ENCODE assay signal across 8 cellular contexts in the genomic region with DNA sequence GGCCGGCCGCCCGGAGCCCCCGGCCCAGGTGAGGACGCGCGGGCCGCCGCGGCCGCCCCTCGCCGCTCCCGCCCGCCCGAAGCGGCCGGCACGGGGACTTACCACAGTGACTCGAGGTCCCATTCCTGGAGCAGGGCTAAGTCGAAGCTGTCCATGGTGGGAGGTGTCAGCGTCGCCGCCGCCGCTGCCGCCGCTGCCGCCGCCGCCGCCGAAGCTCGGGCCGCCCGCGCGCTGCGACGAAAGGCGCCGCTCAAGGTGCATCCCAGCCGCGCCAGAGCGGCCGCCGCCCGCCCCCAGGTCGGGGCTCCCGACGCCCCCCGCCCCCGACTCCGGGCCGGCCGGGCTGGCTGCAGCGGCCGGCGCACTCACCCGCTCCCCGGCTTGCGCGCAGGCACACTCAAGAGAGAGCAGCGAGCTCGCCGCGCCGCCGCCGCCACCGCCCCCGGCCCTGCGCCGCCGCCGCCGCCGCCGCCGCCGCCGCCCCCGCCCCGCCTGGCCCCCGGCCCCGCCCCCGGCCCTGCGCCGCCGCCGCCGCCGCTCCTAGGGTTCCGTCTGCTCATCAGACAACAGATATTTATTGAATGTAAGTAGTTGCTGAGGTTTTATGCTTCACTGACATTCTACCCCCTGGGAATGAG. TPM values are rescaled to one million over a fixed set of nuclear protein-coding genes. Genes with fewer than 3 reads are reported as not detected.
A peak's percentile ranks its signal among the peaks of the same experiment; 100 is the strongest.
DNase-seq lines count a peak whose midpoint lies in the region; ATAC-seq, FAIRE-seq and TF ChIP-seq lines count a peak whose summit lies in the region.
"Not testable (repeated sequence)": the region's sequence is repeated elsewhere in the genome, so short reads cannot be mapped to it uniquely, and the experiment has no call there.

No MANE protein-coding gene starts in this region.

- DNase-seq in DND-41 (peak; percentile 38), HK-2 (ENCODE audit: unreplicated experiment) (peak; percentile 15), endothelial cell (ENCODE audit: low spot score) (peak; percentile 5), progenitor cell of endocrine pancreas (ENCODE audit: low spot score, unreplicated experiment) (peak; percentile 11), stomach (peak; percentile 25)
- peak; percentile 20 for DNase-seq in activated CD4-positive, alpha-beta T cell treated with anti-CD3 and anti-CD28 coated beads for 48 hours
- DNase-seq in activated naive CD4-positive, alpha-beta T cell treated with anti-CD3 and anti-CD28 coated beads for 36 hours: peak; percentile 22
- not testable (repeated sequence) for DNase-seq in HepG2 (ENCODE audit: low spot score)

- not testable (repeated sequence) for H3K36me3 ChIP-seq in DND-41 (ENCODE audit: insufficient read depth, low read length); HepG2 (replicated peaks in 1 of 2; ENCODE audit: control insufficient read depth in 1 of 2, insufficient read depth in 2 of 2, low read length in 2 of 2); stomach

- H3K9me3 ChIP-seq in DND-41 (ENCODE audit: insufficient read depth, low read length, severe bottlenecking); HepG2 (ENCODE audit: low read length); stomach: not testable (repeated sequence)

- H3K27ac ChIP-seq in DND-41 (ENCODE audit: low read length); HepG2 (ENCODE audit: extremely low read length, insufficient read depth, low read length); stomach: not testable (repeated sequence)

- not testable (repeated sequence) for TF ChIP-seq POLR2A in HepG2 (IDR thresholded peaks at IDR 0.05; ENCODE audit: insufficient read depth in 1 of 2, low read depth in 2 of 2, low read length in 2 of 2); stomach (IDR thresholded peaks at IDR 0.05)

- TF ChIP-seq CTCF in DND-41 (IDR thresholded peaks at IDR 0.05; ENCODE audit: borderline replicate concordance, extremely low read depth, low read length, poor library complexity, severe bottlenecking); endothelial cell (IDR thresholded peaks at IDR 0.05; ENCODE audit: unreplicated experiment); HepG2 (CRISPR knock-in tag; IDR thresholded peaks at IDR 0.05); progenitor cell of endocrine pancreas (IDR thresholded peaks at IDR 0.05; ENCODE audit: unreplicated experiment); stomach (IDR thresholded peaks at IDR 0.05): not testable (repeated sequence)

- H3K4me1 Mint-ChIP-seq in activated naive CD4-positive, alpha-beta T cell treated with anti-CD3 and anti-CD28 coated beads for 36 hours (ENCODE audit: low read depth); endothelial cell (ENCODE audit: unreplicated experiment); progenitor cell of endocrine pancreas (ENCODE audit: low read depth): not testable (repeated sequence)

- not testable (repeated sequence) for H3K27me3 Mint-ChIP-seq in activated naive CD4-positive, alpha-beta T cell treated with anti-CD3 and anti-CD28 coated beads for 36 hours (ENCODE audit: low read depth); endothelial cell (ENCODE audit: unreplicated experiment); progenitor cell of endocrine pancreas

- not testable (repeated sequence) for H3K4me1 ChIP-seq in DND-41 (ENCODE audit: insufficient read depth, low read length); HepG2 (ENCODE audit: insufficient read depth, low read length); stomach

- not testable (repeated sequence) for H3K9me3 Mint-ChIP-seq in activated naive CD4-positive, alpha-beta T cell treated with anti-CD3 and anti-CD28 coated beads for 36 hours; endothelial cell (ENCODE audit: unreplicated experiment); progenitor cell of endocrine pancreas (ENCODE audit: low read depth)

- H2AFZ ChIP-seq in DND-41 (ENCODE audit: low read depth, low read length); HepG2 (ENCODE audit: low read length): not testable (repeated sequence)

- in situ Hi-C loops in HepG2 (cut with HindIII; ENCODE audit: extremely low pct_ligation_motif_present, low pct_unique_long_range_greater_than_20kb): not testable (repeated sequence)

- not testable (repeated sequence) for H3K36me3 Mint-ChIP-seq in activated naive CD4-positive, alpha-beta T cell treated with anti-CD3 and anti-CD28 coated beads for 36 hours (ENCODE audit: low read depth); endothelial cell (ENCODE audit: low read depth, unreplicated experiment); progenitor cell of endocrine pancreas (ENCODE audit: insufficient read depth)

- intact Hi-C loops in activated naive CD4-positive, alpha-beta T cell treated with anti-CD3 and anti-CD28 coated beads for 36 hours (cut with micrococcal nuclease); HepG2 (cut with micrococcal nuclease; ENCODE audit: unreplicated experiment); stomach (cut with DNase I; ENCODE audit: low total_unique reads): not testable (repeated sequence)

- CTCF ChIA-PET in activated naive CD4-positive, alpha-beta T cell treated with anti-CD3 and anti-CD28 coated beads for 36 hours (lab: Charles Lee); HepG2 (lab: Yijun Ruan, JAX; ENCODE audit: low intra/inter-chr PET ratio, low total read pairs): not testable (repeated sequence)

- not testable (repeated sequence) for H3K27me3 ChIP-seq in DND-41 (ENCODE audit: insufficient read depth, low read length, poor library complexity); HepG2 (ENCODE audit: control insufficient read depth in 1 of 2, insufficient read depth in 2 of 2, low read length in 2 of 2); stomach

- POLR2A ChIA-PET in HepG2 (lab: Yijun Ruan, JAX): not testable (repeated sequence)

- not testable (repeated sequence) for TF ChIP-seq EP300 in HepG2 (IDR thresholded peaks at IDR 0.05; ENCODE audit: low read depth in 2 of 2, low read length in 2 of 2); HepG2 (CRISPR knock-in tag; IDR thresholded peaks at IDR 0.05; ENCODE audit: borderline replicate concordance); stomach (IDR thresholded peaks at IDR 0.05)

- TF ChIP-seq RAD21 in HepG2 (CRISPR knock-in tag; IDR thresholded peaks at IDR 0.05): not testable (repeated sequence)

- not testable (repeated sequence) for H3K27ac Mint-ChIP-seq in activated naive CD4-positive, alpha-beta T cell treated with anti-CD3 and anti-CD28 coated beads for 36 hours; endothelial cell (ENCODE audit: unreplicated experiment); progenitor cell of endocrine pancreas

- 3% methylated on average over 7 of the region's 94 CpGs for WGBS in HepG2 (ENCODE audit: low lambda C conversion rate)
- 0 to 1% (median 0%) methylated on average over 1 to 47 of the region's 94 CpGs; no CpG with 5 or more reads in 2 of the 5 donors for WGBS in stomach, 5 donors

- ATAC-seq in DND-41 (ENCODE audit: insufficient read depth, low read depth) (peak; percentile 84), HepG2 (peak; percentile 86)

- FAIRE-seq in HepG2 (lab: Jason Lieb, UNC): not testable (repeated sequence)

- H4K20me1 ChIP-seq in DND-41 (ENCODE audit: insufficient read depth, low read length); HepG2 (ENCODE audit: insufficient read depth, low read length): not testable (repeated sequence)

- H3K4me3 Mint-ChIP-seq in activated naive CD4-positive, alpha-beta T cell treated with anti-CD3 and anti-CD28 coated beads for 36 hours; endothelial cell (ENCODE audit: unreplicated experiment): not testable (repeated sequence)
- peak overlapping the region; percentile 49 for H3K4me3 Mint-ChIP-seq in progenitor cell of endocrine pancreas (ENCODE audit: low read depth)

- H3K4me2 ChIP-seq in DND-41 (ENCODE audit: insufficient read depth, low read length); HepG2 (ENCODE audit: low read depth, low read length): not testable (repeated sequence)

- H3K9ac ChIP-seq in DND-41 (ENCODE audit: low read depth, low read length); HepG2 (ENCODE audit: insufficient read depth, low read depth, low read length): not testable (repeated sequence)

- BruUV-seq in HepG2 (replicated peaks; lab: Mats Ljungman, UMichigan): not testable (repeated sequence)

- H3K79me2 ChIP-seq in DND-41 (ENCODE audit: insufficient read depth, low read length); HepG2 (ENCODE audit: insufficient read depth, low read length): not testable (repeated sequence)

- not testable (repeated sequence) for H3K4me3 ChIP-seq in DND-41 (ENCODE audit: low read depth in 1 of 2, low read length in 2 of 2); HepG2 (replicated peaks in 1 of 3; ENCODE audit: insufficient read depth in 1 of 3, low read depth in 2 of 3, low read length in 3 of 3)
- H3K4me3 ChIP-seq in stomach: peak overlapping the region in 3 of 4 donors; percentile 11 to 24 (median 21)

RNA-seq across cellular contexts. Expression of a gene that starts 33.7 kb away (rescaled TPM):
- total RNA-seq in activated naive CD4-positive, alpha-beta T cell treated with anti-CD3 and anti-CD28 coated beads for 36 hours: 10 to 100 TPM; 10.4 to 11.4 TPM
- total RNA-seq in endothelial cell (ENCODE audit: unreplicated experiment) (26.3 TPM), HepG2 (2016; rRNA removed; fragmentation: Illumina TruSeq; extraction: Trizol) (28.4 and 33.2 TPM in 2 replicates), progenitor cell of endocrine pancreas (28.6 and 48.2 TPM in 2 replicates), stomach (100 to 1,000 TPM in 1 of 5 donors, 10 to 100 TPM in 4; 36.2 to 181 (median 44.6) TPM)
- 5.7 and 5.8 TPM in 2 replicates for total RNA-seq in HepG2 (2016; cell fraction: cytosol; rRNA removed; fragmentation: Illumina TruSeq; extraction: Trizol; ENCODE audit: low read depth)
- total RNA-seq in HepG2 (2016; cell fraction: insoluble cytoplasmic fraction; rRNA removed; fragmentation: Illumina TruSeq; extraction: Trizol): 19.8 and 24.1 TPM in 2 replicates
- total RNA-seq in HepG2 (2016; cell fraction: membrane; rRNA removed; fragmentation: Illumina TruSeq; extraction: Trizol): 7.0 and 8.2 TPM in 2 replicates
- 60.6 and 66.6 TPM in 2 replicates for total RNA-seq in HepG2 (2016; cell fraction: nucleus; rRNA removed; fragmentation: Illumina TruSeq; extraction: Trizol)
- polyA plus RNA-seq in HepG2 (2011; rRNA removed) (8.6 and 12.0 TPM in 2 replicates), stomach (1 to 10 TPM; 2.3 to 5.8 (median 2.4) TPM)
- polyA plus RNA-seq in HepG2 (2011; cell fraction: cytosol; rRNA removed): 1.4 and 2.6 TPM in 2 replicates
- 3.9 and 9.4 TPM in 2 replicates for polyA plus RNA-seq in HepG2 (2011; cell fraction: nucleus; rRNA removed)
- 14.7 and 16.8 TPM in 2 replicates for polyA plus RNA-seq in HepG2 (2012)
- polyA plus RNA-seq in HepG2 (2016; cell fraction: cytosol; fragmentation: Illumina TruSeq; extraction: Trizol; ENCODE audit: low read depth): 0.54 and 0.62 TPM in 2 replicates
- polyA plus RNA-seq in HepG2 (2016; cell fraction: insoluble cytoplasmic fraction; fragmentation: Illumina TruSeq; extraction: Trizol; ENCODE audit: low read depth): 12.5 and 14.5 TPM in 2 replicates
- polyA plus RNA-seq in HepG2 (2016; cell fraction: membrane; fragmentation: Illumina TruSeq; extraction: Trizol; ENCODE audit: low read depth): 1.8 and 2.0 TPM in 2 replicates
- 40.1 and 41.8 TPM in 2 replicates for polyA plus RNA-seq in HepG2 (2016; cell fraction: nucleus; fragmentation: Illumina TruSeq; extraction: Trizol; ENCODE audit: insufficient read depth, low read depth)
- polyA minus RNA-seq in HepG2 (2011; rRNA and poly(A)+ RNA removed; ENCODE audit: low replicate concordance): 7.2 and 14.8 TPM in 2 replicates
- 7.1 and 11.0 TPM in 2 replicates for polyA minus RNA-seq in HepG2 (2011; cell fraction: cytosol; rRNA and poly(A)+ RNA removed)
- polyA minus RNA-seq in HepG2 (2011; cell fraction: nucleus; rRNA and poly(A)+ RNA removed): 74.6 and 94.4 TPM in 2 replicates
